ENCODE assay signal across 27 cellular contexts in the genomic region with DNA sequence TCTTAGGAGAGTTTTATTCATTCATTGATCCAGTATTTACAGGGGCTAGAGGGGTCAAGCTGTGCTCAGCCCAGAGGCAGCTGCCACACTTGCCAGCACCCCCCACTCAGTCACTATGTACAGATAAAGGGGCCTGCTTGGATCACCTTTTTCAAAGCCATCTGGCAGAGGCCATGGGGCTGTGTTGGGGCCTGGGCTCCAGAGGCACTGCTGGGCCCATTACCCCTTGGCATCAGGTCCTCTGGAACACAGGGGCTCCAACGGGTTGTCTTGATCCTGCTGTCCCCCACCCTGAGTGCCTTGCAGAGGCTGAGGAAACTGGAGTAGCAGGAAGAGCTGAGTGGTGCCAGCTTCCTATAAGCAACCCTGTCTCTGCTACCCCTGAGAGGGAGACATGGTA. TPM values are rescaled to one million over a fixed set of nuclear protein-coding genes. Genes with fewer than 3 reads are reported as not detected.
DNase-seq lines count a peak whose midpoint lies in the region; ATAC-seq and TF ChIP-seq lines count a peak whose summit lies in the region.
"Had no signal": no experiment of that assay in that cellular context is flagged by ENCODE, and none has a peak within 500 bp of the region (broad histone marks: within the 10 kb centered on the region; RNA-seq: fewer than 3 reads in every experiment).

No MANE protein-coding gene starts in this region.

- no peak for DNase-seq in activated naive CD4-positive, alpha-beta T cell treated with anti-CD3 and anti-CD28 coated beads for 36 hours
- DNase-seq in activated naive CD4-positive, alpha-beta T cell treated with Interleukin-2 at 50 U/mL for 16 hours = no peak
- no peak for DNase-seq in CD8-positive, alpha-beta memory T cell
- DNase-seq in endodermal cell = no peak
- DNase-seq in progenitor cell of endocrine pancreas (ENCODE audit: low spot score, unreplicated experiment) = no peak
- DNase-seq in T-helper 2 cell = no peak
- DNase-seq in CD4-positive, alpha-beta T cell = no peak
- DNase-seq in iPS-NIHi7 (ENCODE audit: extremely low spot score) = no peak
- DNase-seq: activated CD4-positive, alpha-beta T cell treated with anti-CD3 and anti-CD28 coated beads, Interleukin-2, amount 10 ng/mL, durations not matched to agents 24 days and 14 days; activated T-cell treated with anti-CD3 and anti-CD28 coated beads, Interleukin-2, amount 50 U/mL, for 4 hours; amygdala; effector CD4-positive, alpha-beta T cell; islet precursor cell; NCI-H446; NCI-H748 treated with DMSO at 0.1 percent for 48 hours; SJCRH30; stimulated activated naive CD4-positive, alpha-beta T cell treated with Interleukin-2 at 50 U/mL for 16 hours; uterus had no signal

- POLR2A ChIA-PET in CD8-positive, alpha-beta memory T cell (lab: Charles Lee) = no interaction called here
- POLR2A ChIA-PET in CD4-positive, alpha-beta T cell (lab: Charles Lee) = no interaction called here

- H3K4me3 Mint-ChIP-seq in activated naive CD4-positive, alpha-beta T cell treated with anti-CD3 and anti-CD28 coated beads for 36 hours = no peak overlapping the region
- H3K4me3 Mint-ChIP-seq in CD8-positive, alpha-beta memory T cell = no peak overlapping the region
- no peak overlapping the region for H3K4me3 Mint-ChIP-seq in endodermal cell
- H3K4me3 Mint-ChIP-seq in progenitor cell of endocrine pancreas (ENCODE audit: low read depth) = no peak overlapping the region
- H3K4me3 Mint-ChIP-seq in CD4-positive, alpha-beta T cell = no peak overlapping the region
- H3K4me3 Mint-ChIP-seq: activated CD4-positive, alpha-beta T cell treated with anti-CD3 and anti-CD28 coated beads, Interleukin-2, amount 10 ng/mL, durations not matched to agents 24 days and 14 days; activated naive CD4-positive, alpha-beta T cell treated with anti-CD3 and anti-CD28 coated beads, Interleukin-2, amount 50 U/mL, for 24 hours; activated T-cell treated with anti-CD3 and anti-CD28 coated beads, Interleukin-2, amount 50 U/mL, for 4 hours; nephron; WTC11 had no signal

- H3K27ac Mint-ChIP-seq in activated naive CD4-positive, alpha-beta T cell treated with anti-CD3 and anti-CD28 coated beads for 36 hours = peak overlapping the region; percentile 36
- peak overlapping the region in 5 of 8 donors; percentile 51 to 96 (median 58) for H3K27ac Mint-ChIP-seq in CD8-positive, alpha-beta memory T cell
- no peak overlapping the region for H3K27ac Mint-ChIP-seq in endodermal cell
- H3K27ac Mint-ChIP-seq in progenitor cell of endocrine pancreas = peak overlapping the region; percentile 81
- H3K27ac Mint-ChIP-seq in CD4-positive, alpha-beta T cell = no peak overlapping the region
- H3K27ac Mint-ChIP-seq: activated CD4-positive, alpha-beta T cell treated with anti-CD3 and anti-CD28 coated beads, Interleukin-2, amount 10 ng/mL, durations not matched to agents 24 days and 14 days; activated naive CD4-positive, alpha-beta T cell treated with anti-CD3 and anti-CD28 coated beads, Interleukin-2, amount 50 U/mL, for 24 hours; WTC11 had no signal

- peaks cover 24% of the 10 kb centered on the region for H3K36me3 Mint-ChIP-seq in activated naive CD4-positive, alpha-beta T cell treated with anti-CD3 and anti-CD28 coated beads for 36 hours (ENCODE audit: low read depth)
- H3K36me3 Mint-ChIP-seq in CD8-positive, alpha-beta memory T cell = peaks cover 0 to 81% (median 14%) of the 10 kb centered on the region in 3 donors
- H3K36me3 Mint-ChIP-seq in endodermal cell (ENCODE audit: low read depth) (peaks cover 39% of the 10 kb centered on the region), progenitor cell of endocrine pancreas (ENCODE audit: insufficient read depth) (peaks cover 7% of the 10 kb centered on the region)
- peaks cover 87% of the 10 kb centered on the region for H3K36me3 Mint-ChIP-seq in CD4-positive, alpha-beta T cell (ENCODE audit: low read depth)

- intact Hi-C loops in activated naive CD4-positive, alpha-beta T cell treated with anti-CD3 and anti-CD28 coated beads for 36 hours (cut with micrococcal nuclease) = no loop called here
- intact Hi-C loops in CD4-positive, alpha-beta T cell (cut with DNase I, micrococcal nuclease) = no loop called here

- no peak overlapping the region for H3K4me3 ChIP-seq in CD8-positive, alpha-beta memory T cell (ENCODE audit: low read length)
- H3K4me3 ChIP-seq in endodermal cell (ENCODE audit: low read length) = no peak overlapping the region
- H3K4me3 ChIP-seq: SJCRH30, skin epidermis, thoracic aorta, uterus had no signal

- no peaks in the 10 kb centered on the region for H3K27me3 Mint-ChIP-seq in activated naive CD4-positive, alpha-beta T cell treated with anti-CD3 and anti-CD28 coated beads for 36 hours (ENCODE audit: low read depth)
- H3K27me3 Mint-ChIP-seq in CD8-positive, alpha-beta memory T cell = peaks cover 0 to 2% of the 10 kb centered on the region in 2 donors
- H3K27me3 Mint-ChIP-seq in endodermal cell (ENCODE audit: insufficient read depth) (peaks cover 2% of the 10 kb centered on the region), progenitor cell of endocrine pancreas (no peaks in the 10 kb centered on the region)
- H3K27me3 Mint-ChIP-seq in CD4-positive, alpha-beta T cell = no peaks in the 10 kb centered on the region
- H3K27me3 Mint-ChIP-seq: activated CD4-positive, alpha-beta T cell treated with anti-CD3 and anti-CD28 coated beads, Interleukin-2, amount 10 ng/mL, durations not matched to agents 24 days and 14 days; activated naive CD4-positive, alpha-beta T cell treated with anti-CD3 and anti-CD28 coated beads, Interleukin-2, amount 50 U/mL, for 24 hours had no signal

- 96% methylated on average over 1 of the region's 1 CpG; no CpG with 5 or more reads in 1 of the 2 experiments for WGBS in endodermal cell (ENCODE audit: insufficient coverage in 1 of 2, insufficient read length in 1 of 2), 2 experiments

- peaks cover 44% of the 10 kb centered on the region for H3K36me3 ChIP-seq in CD8-positive, alpha-beta memory T cell (ENCODE audit: insufficient read depth, low read length)
- H3K36me3 ChIP-seq in endodermal cell (ENCODE audit: control insufficient read depth, insufficient read depth, low read length) = peaks cover 55% of the 10 kb centered on the region
- H3K36me3 ChIP-seq: uterus had no signal

- TF ChIP-seq CTCF in endodermal cell (conservative IDR thresholded peaks at IDR 0.05) = no peak
- no peak for TF ChIP-seq CTCF in progenitor cell of endocrine pancreas (IDR thresholded peaks at IDR 0.05; ENCODE audit: unreplicated experiment)
- no peak for TF ChIP-seq CTCF in CD4-positive, alpha-beta T cell (IDR thresholded peaks at IDR 0.05)

- no peaks in the 10 kb centered on the region for H3K27me3 ChIP-seq in CD8-positive, alpha-beta memory T cell (ENCODE audit: insufficient read depth, low read length, poor library complexity, severe bottlenecking)
- H3K27me3 ChIP-seq in endodermal cell (ENCODE audit: control insufficient read depth, insufficient read depth, low read length, poor library complexity, severe bottlenecking) = no peaks in the 10 kb centered on the region
- no peaks in the 10 kb centered on the region for H3K27me3 ChIP-seq in CD4-positive, alpha-beta T cell (ENCODE audit: control insufficient read depth, insufficient read depth, low read length)
- H3K27me3 ChIP-seq: SJCRH30, uterus had no signal

- H3K27ac ChIP-seq in CD8-positive, alpha-beta memory T cell (ENCODE audit: low read depth, low read length) = no peak overlapping the region
- peak overlapping the region; percentile 38 for H3K27ac ChIP-seq in endodermal cell (ENCODE audit: low read depth, low read length)
- H3K27ac ChIP-seq in CD4-positive, alpha-beta T cell (ENCODE audit: low read depth, low read length) = no peak overlapping the region
- H3K27ac ChIP-seq: epithelial cell of prostate, SJCRH30, thoracic aorta, uterus had no signal

- ATAC-seq in CD4-positive, alpha-beta T cell (ENCODE audit: poor library complexity) = no peak
- ATAC-seq: activated T-cell treated with anti-CD3 and anti-CD28 coated beads, Interleukin-2, amount 50 U/mL, for 4 hours; WTC11 had no signal

- CTCF ChIA-PET in activated naive CD4-positive, alpha-beta T cell treated with anti-CD3 and anti-CD28 coated beads for 36 hours (lab: Charles Lee) = interaction anchor here (0.9 kb wide), 1 partner anchor 13 kb away, joined by 3 read pairs; no protein-coding TSS in a partner anchor
- CTCF ChIA-PET in CD8-positive, alpha-beta memory T cell (lab: Charles Lee) = no interaction called here
- CTCF ChIA-PET in CD4-positive, alpha-beta T cell (lab: Charles Lee) = no interaction called here

- H3K4me1 Mint-ChIP-seq in activated naive CD4-positive, alpha-beta T cell treated with anti-CD3 and anti-CD28 coated beads for 36 hours (ENCODE audit: low read depth) = no peaks in the 10 kb centered on the region
- H3K4me1 Mint-ChIP-seq in CD8-positive, alpha-beta memory T cell = peaks cover 1 to 3% (median 3%) of the 10 kb centered on the region in 3 donors
- H3K4me1 Mint-ChIP-seq in endodermal cell (peaks cover 8% of the 10 kb centered on the region), progenitor cell of endocrine pancreas (ENCODE audit: low read depth) (no peaks in the 10 kb centered on the region)
- H3K4me1 Mint-ChIP-seq in CD4-positive, alpha-beta T cell (ENCODE audit: low read depth) = no peaks in the 10 kb centered on the region
- H3K4me1 Mint-ChIP-seq: activated CD4-positive, alpha-beta T cell treated with anti-CD3 and anti-CD28 coated beads, Interleukin-2, amount 10 ng/mL, durations not matched to agents 24 days and 14 days; activated naive CD4-positive, alpha-beta T cell treated with anti-CD3 and anti-CD28 coated beads, Interleukin-2, amount 50 U/mL, for 24 hours; nephron; WTC11 had no signal

- H3K9ac ChIP-seq in endodermal cell (ENCODE audit: extremely low read depth, low read length, poor library complexity, severe bottlenecking) = no peak overlapping the region

- H3K9me3 ChIP-seq in CD8-positive, alpha-beta memory T cell (ENCODE audit: low read length) = no peaks in the 10 kb centered on the region
- no peaks in the 10 kb centered on the region for H3K9me3 ChIP-seq in endodermal cell (ENCODE audit: control insufficient read depth, low read length)
- H3K9me3 ChIP-seq in CD4-positive, alpha-beta T cell (ENCODE audit: control insufficient read depth, low read length) = no peaks in the 10 kb centered on the region
- H3K9me3 ChIP-seq: SJCRH30, thoracic aorta, uterus had no signal

- H3K4me1 ChIP-seq in CD8-positive, alpha-beta memory T cell (ENCODE audit: insufficient read depth, low read length) = no peaks in the 10 kb centered on the region
- H3K4me1 ChIP-seq in endodermal cell (ENCODE audit: control insufficient read depth, insufficient read depth, low read length) = no peaks in the 10 kb centered on the region
- H3K4me1 ChIP-seq: SJCRH30, uterus had no signal

- H3K9me3 Mint-ChIP-seq in activated naive CD4-positive, alpha-beta T cell treated with anti-CD3 and anti-CD28 coated beads for 36 hours = no peaks in the 10 kb centered on the region
- H3K9me3 Mint-ChIP-seq in CD8-positive, alpha-beta memory T cell = no peaks in the 10 kb centered on the region
- no peaks in the 10 kb centered on the region for H3K9me3 Mint-ChIP-seq in endodermal cell
- H3K9me3 Mint-ChIP-seq in progenitor cell of endocrine pancreas (ENCODE audit: low read depth) = no peaks in the 10 kb centered on the region
- H3K9me3 Mint-ChIP-seq in CD4-positive, alpha-beta T cell = no peaks in the 10 kb centered on the region
- H3K9me3 Mint-ChIP-seq: activated CD4-positive, alpha-beta T cell treated with anti-CD3 and anti-CD28 coated beads, Interleukin-2, amount 10 ng/mL, durations not matched to agents 24 days and 14 days; activated naive CD4-positive, alpha-beta T cell treated with anti-CD3 and anti-CD28 coated beads, Interleukin-2, amount 50 U/mL, for 24 hours; activated T-cell treated with anti-CD3 and anti-CD28 coated beads, Interleukin-2, amount 50 U/mL, for 4 hours; nephron; WTC11 had no signal

RNA-seq across cellular contexts. Expression of a gene that starts 8.8 kb away (rescaled TPM):
- total RNA-seq in activated naive CD4-positive, alpha-beta T cell treated with anti-CD3 and anti-CD28 coated beads for 36 hours = 10 to 100 TPM; 87.0 to 89.3 TPM
- 100 to 1,000 TPM; 113 to 123 TPM for total RNA-seq in CD8-positive, alpha-beta memory T cell
- polyA plus RNA-seq in CD8-positive, alpha-beta memory T cell = 25.5 TPM
- total RNA-seq in endodermal cell (100 to 1,000 TPM in 1 of 2 donors, 10 to 100 TPM in 1; 94.5 to 100 TPM), progenitor cell of endocrine pancreas (89.8 and 107 TPM in 2 replicates)
- 80.1 TPM for polyA plus RNA-seq in endodermal cell (2013, experiment 1 of 2)
- polyA plus RNA-seq in endodermal cell (2013, experiment 2 of 2) = 71.0 TPM
- 100 to 1,000 TPM; 149 to 157 TPM for total RNA-seq in CD4-positive, alpha-beta T cell

RNA-seq across cellular contexts. Expression of a gene that starts 9.4 kb away (rescaled TPM):
- 10 to 100 TPM; 22.5 to 24.8 TPM for total RNA-seq in activated naive CD4-positive, alpha-beta T cell treated with anti-CD3 and anti-CD28 coated beads for 36 hours
- total RNA-seq in CD8-positive, alpha-beta memory T cell = 10 to 100 TPM; 11.6 to 12.0 TPM
- 10.7 TPM for polyA plus RNA-seq in CD8-positive, alpha-beta memory T cell
- 10 to 100 TPM; 10.9 to 12.7 TPM for total RNA-seq in endodermal cell
- 15.3 TPM for polyA plus RNA-seq in endodermal cell (2013, experiment 1 of 2)
- 17.0 TPM for polyA plus RNA-seq in endodermal cell (2013, experiment 2 of 2)
- total RNA-seq in progenitor cell of endocrine pancreas = 4.6 and 5.5 TPM in 2 replicates
- 10 to 100 TPM; 13.3 to 13.8 TPM for total RNA-seq in CD4-positive, alpha-beta T cell

RNA-seq across cellular contexts. Expression of a gene that starts 43.9 kb away (rescaled TPM):
- not detected for total RNA-seq in activated naive CD4-positive, alpha-beta T cell treated with anti-CD3 and anti-CD28 coated beads for 36 hours
- under 1 TPM; 0.13 to 0.16 TPM for total RNA-seq in CD8-positive, alpha-beta memory T cell
- not detected for polyA plus RNA-seq in CD8-positive, alpha-beta memory T cell
- total RNA-seq in endodermal cell (1 to 10 TPM; 2.5 to 8.6 TPM), progenitor cell of endocrine pancreas (0.79 and 1.1 TPM in 2 replicates)
- polyA plus RNA-seq in endodermal cell (2013, experiment 1 of 2) = 1.9 TPM
- 1.5 TPM for polyA plus RNA-seq in endodermal cell (2013, experiment 2 of 2)
- total RNA-seq in CD4-positive, alpha-beta T cell = under 1 TPM; 0.34 to 0.69 TPM
- total RNA-seq: osteoblast had no signal

RNA-seq across cellular contexts. Expression of a gene that starts 52.8 kb away (rescaled TPM):
- 1 to 10 TPM; 7.2 to 7.6 TPM for total RNA-seq in activated naive CD4-positive, alpha-beta T cell treated with anti-CD3 and anti-CD28 coated beads for 36 hours
- 1 to 10 TPM; 2.2 to 2.3 TPM for total RNA-seq in CD8-positive, alpha-beta memory T cell
- polyA plus RNA-seq in CD8-positive, alpha-beta memory T cell = not detected
- total RNA-seq in endodermal cell (10 to 100 TPM; 44.8 to 64.6 TPM), progenitor cell of endocrine pancreas (3.3 and 3.6 TPM in 2 replicates)
- polyA plus RNA-seq in endodermal cell (2013, experiment 1 of 2) = 30.4 TPM
- 36.1 TPM for polyA plus RNA-seq in endodermal cell (2013, experiment 2 of 2)
- total RNA-seq in CD4-positive, alpha-beta T cell = 1 to 10 TPM; 5.3 to 6.6 TPM
- total RNA-seq: Daoy, glomerular endothelial cell had no signal

RNA-seq across cellular contexts. Expression of a gene that starts 54.4 kb away (rescaled TPM):
- total RNA-seq in activated naive CD4-positive, alpha-beta T cell treated with anti-CD3 and anti-CD28 coated beads for 36 hours = 10 to 100 TPM; 50.4 to 52.5 TPM
- 10 to 100 TPM; 65.7 to 66.2 TPM for total RNA-seq in CD8-positive, alpha-beta memory T cell
- polyA plus RNA-seq in CD8-positive, alpha-beta memory T cell = 31.6 TPM
- total RNA-seq in endodermal cell (100 to 1,000 TPM; 151 to 156 TPM), progenitor cell of endocrine pancreas (199 and 214 TPM in 2 replicates)
- polyA plus RNA-seq in endodermal cell (2013, experiment 1 of 2) = 124 TPM
- polyA plus RNA-seq in endodermal cell (2013, experiment 2 of 2) = 99.4 TPM
- 100 to 1,000 TPM; 160 to 163 TPM for total RNA-seq in CD4-positive, alpha-beta T cell

Comparison
In these comparisons a context has a peak if more than half of its experiments do, and no peak if none do; other contexts are left out.
1. H3K27ac Mint-ChIP-seq: peak in activated naive CD4-positive, alpha-beta T cell treated with anti-CD3 and anti-CD28 coated beads for 36 hours (single experiment), CD8-positive, alpha-beta memory T cell (5 of 8) and progenitor cell of endocrine pancreas (single experiment); none in endodermal cell (single experiment) and CD4-positive, alpha-beta T cell (single experiment).